ENCODE assay signal across 8 cellular contexts in genomic region chr14:89617142-89617460, GRCh38.
DNase-seq lines count a peak whose midpoint lies in the region; ATAC-seq and TF ChIP-seq lines count a peak whose summit lies in the region.

No MANE protein-coding gene starts in this region.

- H3K9me3 Mint-ChIP-seq in endothelial cell (ENCODE audit: unreplicated experiment) (no peaks in the 10 kb centered on the region), progenitor cell of endocrine pancreas (ENCODE audit: low read depth) (no peaks in the 10 kb centered on the region)

- H3K36me3 Mint-ChIP-seq in endothelial cell (ENCODE audit: low read depth, unreplicated experiment) (peaks cover 9% of the 10 kb centered on the region), progenitor cell of endocrine pancreas (ENCODE audit: insufficient read depth) (no peaks in the 10 kb centered on the region)

- peak overlapping the region; percentile 80 for H3K4me3 ChIP-seq in GM12864 (ENCODE audit: low read depth, low read length)

- H3K4me3 Mint-ChIP-seq in endothelial cell (ENCODE audit: unreplicated experiment), result peak overlapping the region; percentile 98
- peak overlapping the region; percentile 86 for H3K4me3 Mint-ChIP-seq in progenitor cell of endocrine pancreas (ENCODE audit: low read depth)

- TF ChIP-seq CTCF in GM12864 (IDR thresholded peaks at IDR 0.05; ENCODE audit: low read depth, low read length, missing control alignments) (no peak), endothelial cell (IDR thresholded peaks at IDR 0.05; ENCODE audit: unreplicated experiment) (no peak), progenitor cell of endocrine pancreas (IDR thresholded peaks at IDR 0.05; ENCODE audit: unreplicated experiment) (no peak)

- H3K27me3 Mint-ChIP-seq in endothelial cell (ENCODE audit: unreplicated experiment) (peaks cover 11% of the 10 kb centered on the region), progenitor cell of endocrine pancreas (peaks cover 30% of the 10 kb centered on the region)

- H3K27ac Mint-ChIP-seq in endothelial cell (ENCODE audit: unreplicated experiment), result peak overlapping the region; percentile 100
- H3K27ac Mint-ChIP-seq in progenitor cell of endocrine pancreas, result no peak overlapping the region

- H3K4me1 Mint-ChIP-seq in endothelial cell (ENCODE audit: unreplicated experiment) (peaks cover 53% of the 10 kb centered on the region), progenitor cell of endocrine pancreas (ENCODE audit: low read depth) (peaks cover 29% of the 10 kb centered on the region)

- no peak for DNase-seq in GM12864 (ENCODE audit: low read depth)
- peak; percentile 43 for DNase-seq in NCI-H748 treated with DMSO at 0.1 percent for 48 hours (lab: John Stamatoyannopoulos, UW)
- no peak for DNase-seq in endothelial cell (ENCODE audit: low spot score)
- DNase-seq in progenitor cell of endocrine pancreas (ENCODE audit: low spot score, unreplicated experiment), result no peak
- DNase-seq in NCI-H146 (lab: John Stamatoyannopoulos, UW), result no peak
- no peak for DNase-seq in middle frontal gyrus (ENCODE audit: extremely low spot score, low spot score)
- DNase-seq in GM03348 (ENCODE audit: low spot score), result no peak

- no peak for ATAC-seq in GM19455 (IDR thresholded peaks at IDR 0.05; ENCODE audit: unreplicated experiment)
